ENCODE assay signal across 2 cellular contexts in genomic region chr11:46378811-46379482, GRCh38.
TF ChIP-seq lines count a peak whose summit lies in the region.

No MANE protein-coding gene starts in this region.

TF ChIP-seq in GM23338, 12 proteins besides CTCF, POLR2A, EP300 and RAD21:
- no peak for TF ChIP-seq EZH2phosphoT487 (IDR thresholded peaks at IDR 0.05; ENCODE audit: unreplicated experiment)
- no peak for TF ChIP-seq ZNF331 (CRISPR knock-in tag; IDR thresholded peaks at IDR 0.05; ENCODE audit: low read depth)
- TF ChIP-seq REST (IDR thresholded peaks at IDR 0.05; ENCODE audit: unreplicated experiment), result no peak
- TF ChIP-seq EZH2 (IDR thresholded peaks at IDR 0.05; ENCODE audit: low read depth, unreplicated experiment), result no peak
- TF ChIP-seq CREB1 (CRISPR knock-in tag; IDR thresholded peaks at IDR 0.05; ENCODE audit: low read depth), result no peak
- TF ChIP-seq STAT1 (IDR thresholded peaks at IDR 0.05; ENCODE audit: unreplicated experiment), result no peak
- no peak for TF ChIP-seq NANOG (IDR thresholded peaks at IDR 0.05; ENCODE audit: borderline replicate concordance)
- TF ChIP-seq ZNF114 (CRISPR knock-in tag; IDR thresholded peaks at IDR 0.05), result no peak
- TF ChIP-seq POLR2AphosphoS5 (IDR thresholded peaks at IDR 0.05; ENCODE audit: low read depth), result no peak; the same call in 1 of the 2 replicates
- TF ChIP-seq ZNF462 (CRISPR knock-in tag; IDR thresholded peaks at IDR 0.05), result no peak
- TF ChIP-seq JUNB (IDR thresholded peaks at IDR 0.05; ENCODE audit: unreplicated experiment), result no peak
- TF ChIP-seq ETS1 (IDR thresholded peaks at IDR 0.05), result no peak

TF ChIP-seq in GM12878, 131 proteins besides CTCF, POLR2A, EP300 and RAD21:
- TF ChIP-seq POU2F2 (IDR thresholded peaks at IDR 0.05; ENCODE audit: borderline replicate concordance, low read depth, low read length) (no peak), RUNX3 (IDR thresholded peaks at IDR 0.05; ENCODE audit: low read length) (peak; percentile 28; the same call in 1 of the 2 replicates)
